9 cellular contexts compared by ENCODE assay signal in genomic region chr4:144202091-144202490, GRCh38.
"Had no signal": no experiment of that assay in that cellular context is flagged by ENCODE, and none has a peak within 500 bp of the region (broad histone marks: within the 10 kb centered on the region; RNA-seq: fewer than 3 reads in every experiment).

No MANE protein-coding gene starts in this region.

- ATAC-seq: HCT116, HepG2 had no signal

- H3K4me1 ChIP-seq: HAP-1 had no signal

- DNase-seq: GM23248, GOT3, H7, HFFc6, KBM-7 had no signal

- H3K4me3 ChIP-seq: GM23248, HAP-1 had no signal

- H3K36me3 ChIP-seq: HAP-1 had no signal

- H3K27ac ChIP-seq: GM23248, HL-60 had no signal

- H3K9me3 ChIP-seq: HAP-1 had no signal

- H3K9ac ChIP-seq: GM23248 had no signal
